Comparison of ENCODE assay signal across 8 cellular contexts in genomic region chr16:81164958-81165357, GRCh38.
"Had no signal": no experiment of that assay in that cellular context is flagged by ENCODE, and none has a peak within 500 bp of the region (broad histone marks: within the 10 kb centered on the region; RNA-seq: fewer than 3 reads in every experiment).

No MANE protein-coding gene starts in this region.

- H3K4me3 ChIP-seq: GM23248 had no signal

- DNase-seq: GM23248, GOT3, H9, HCEC 1CT, HFFc6, KG1 had no signal

- H3K9ac ChIP-seq: GM23248 had no signal

- H3K27ac ChIP-seq: GM23248 had no signal

- FAIRE-seq: H54, HTR-8/SVneo had no signal

- H2AFZ ChIP-seq: GM23248 had no signal
